ENCODE assay signal across 22 cellular contexts in the genomic region with DNA sequence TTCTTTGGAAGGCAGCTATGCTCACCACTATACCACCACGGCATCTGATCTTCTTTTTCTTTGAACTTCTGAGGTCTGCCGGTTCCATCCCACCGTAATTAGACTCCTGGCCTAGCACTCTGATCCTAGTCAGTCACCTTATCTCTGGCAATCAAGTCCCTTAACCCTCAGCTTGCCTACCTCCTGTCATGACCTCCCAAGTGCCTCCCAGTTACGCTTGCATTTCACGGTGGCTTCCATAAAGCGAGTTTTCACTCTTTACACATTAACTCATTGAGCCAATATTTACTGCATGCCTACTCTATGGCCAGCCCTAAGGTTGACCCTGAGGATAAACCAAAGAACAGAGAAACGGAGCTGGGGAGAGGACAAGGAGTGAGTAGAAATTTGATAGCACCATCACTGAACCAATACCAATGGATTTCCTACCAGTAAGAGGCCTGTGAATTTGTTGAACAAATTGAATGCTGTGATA. TPM values are rescaled to one million over a fixed set of nuclear protein-coding genes. Genes with fewer than 3 reads are reported as not detected.
DNase-seq lines count a peak whose midpoint lies in the region; ATAC-seq, FAIRE-seq and TF ChIP-seq lines count a peak whose summit lies in the region.
"Had no signal": no experiment of that assay in that cellular context is flagged by ENCODE, and none has a peak within 500 bp of the region (broad histone marks: within the 10 kb centered on the region; RNA-seq: fewer than 3 reads in every experiment).

No MANE protein-coding gene starts in this region.

- DNase-seq in HepG2 (ENCODE audit: low spot score) (peak; percentile 98), right lobe of liver (no peak), HuH-7.5 (ENCODE audit: low spot score) (peak; percentile 29), left kidney (ENCODE audit: low read depth, low spot score) (peak; percentile 46), type B pancreatic cell (ENCODE audit: extremely low spot score, unreplicated experiment) (no peak), cerebellar cortex (ENCODE audit: low spot score) (no peak), inferior parietal cortex (ENCODE audit: extremely low spot score) (no peak), caudate nucleus (lab: John Stamatoyannopoulos, UW) (no peak)
- DNase-seq: Calu3; CD4-positive, alpha-beta T cell; CD8-positive, alpha-beta memory T cell; DMS53; DMS79 treated with DMSO at 0.1 percent for 48 hours; GF-D8; H9 had no signal

- intact Hi-C loops in HepG2 (cut with micrococcal nuclease; ENCODE audit: unreplicated experiment): no loop called here
- intact Hi-C loops in right lobe of liver (cut with DNase I): no loop called here

- H3K4me3 Mint-ChIP-seq in type B pancreatic cell: no peak overlapping the region
- H3K4me3 Mint-ChIP-seq: B cell; CD4-positive, alpha-beta T cell; CD8-positive, alpha-beta memory T cell; GM23338; H9 had no signal

- H3K36me3 ChIP-seq in HepG2 (replicated peaks in 1 of 2; ENCODE audit: control insufficient read depth in 1 of 2, insufficient read depth in 2 of 2, low read length in 2 of 2) (peaks cover 33 to 69% of the 10 kb centered on the region in 2 experiments), right lobe of liver (peaks cover 0 to 65% (median 4%) of the 10 kb centered on the region in 4 donors)

- 2% methylated on average over 7 of the region's 7 CpGs for WGBS in HepG2 (ENCODE audit: low lambda C conversion rate)
- 74% methylated on average over 7 of the region's 7 CpGs for WGBS in right lobe of liver (ENCODE audit: insufficient coverage, low coverage, low lambda C conversion rate, missing lambda C conversion rate)

- POLR2A ChIA-PET in HepG2 (lab: Yijun Ruan, JAX): interaction anchor here (1.6 to 2.2 kb wide), 2 partner anchors 9 to 12 kb away, joined by 8 to 42 read pairs; a partner anchor contains a TSS

- no peaks in the 10 kb centered on the region for H3K9me3 ChIP-seq in HepG2 (ENCODE audit: low read length)
- H3K9me3 ChIP-seq in right lobe of liver: no peaks in the 10 kb centered on the region
- H3K9me3 ChIP-seq: BLaER1 had no signal

- H3K27ac ChIP-seq in HepG2 (ENCODE audit: extremely low read length, insufficient read depth, low read length): peak overlapping the region; percentile 70
- H3K27ac ChIP-seq in right lobe of liver: no peak overlapping the region
- H3K27ac ChIP-seq in caudate nucleus (ENCODE audit: low read depth, low read length): no peak overlapping the region
- H3K27ac ChIP-seq: BLaER1, C4-2B had no signal

- peaks cover 57% of the 10 kb centered on the region for H3K36me3 Mint-ChIP-seq in type B pancreatic cell

- TF ChIP-seq CTCF in HepG2 (CRISPR knock-in tag; IDR thresholded peaks at IDR 0.05): no peak
- no peak for TF ChIP-seq CTCF in right lobe of liver (IDR thresholded peaks at IDR 0.05)
- TF ChIP-seq CTCF in type B pancreatic cell (conservative IDR thresholded peaks at IDR 0.05): no peak

- H4K20me1 ChIP-seq in HepG2 (ENCODE audit: insufficient read depth, low read length): no peaks in the 10 kb centered on the region
- H4K20me1 ChIP-seq: BLaER1 had no signal

- no peaks in the 10 kb centered on the region for H3K27me3 Mint-ChIP-seq in type B pancreatic cell
- H3K27me3 Mint-ChIP-seq: B cell; CD4-positive, alpha-beta T cell; CD8-positive, alpha-beta memory T cell had no signal

- no peaks in the 10 kb centered on the region for H3K9me3 Mint-ChIP-seq in type B pancreatic cell
- H3K9me3 Mint-ChIP-seq: CD4-positive, alpha-beta T cell; CD8-positive, alpha-beta memory T cell; GM23338; H9 had no signal

- H3K4me2 ChIP-seq in HepG2 (ENCODE audit: low read depth, low read length): peak overlapping the region; percentile 64
- H3K4me2 ChIP-seq: BLaER1, GM23338 had no signal

- TF ChIP-seq RAD21 in HepG2 (CRISPR knock-in tag; IDR thresholded peaks at IDR 0.05): peak; percentile 39

- no peak overlapping the region for H2AFZ ChIP-seq in HepG2 (ENCODE audit: low read length)
- H2AFZ ChIP-seq: GM23338 had no signal

- TF ChIP-seq EP300 in HepG2 (IDR thresholded peaks at IDR 0.05; ENCODE audit: low read depth in 2 of 2, low read length in 2 of 2): peak; percentile 31 to 88; a peak in 2 of 4 replicates
- TF ChIP-seq EP300 in HepG2 (CRISPR knock-in tag; IDR thresholded peaks at IDR 0.05; ENCODE audit: borderline replicate concordance): peak; percentile 75; the same call in 1 of the 2 replicates

- H3K79me2 ChIP-seq in HepG2 (ENCODE audit: insufficient read depth, low read length): peaks cover 3% of the 10 kb centered on the region

- CTCF ChIA-PET in HepG2 (lab: Yijun Ruan, JAX; ENCODE audit: low intra/inter-chr PET ratio, low total read pairs): no interaction called here

- H3K4me1 Mint-ChIP-seq in type B pancreatic cell (ENCODE audit: unreplicated experiment): no peaks in the 10 kb centered on the region
- H3K4me1 Mint-ChIP-seq: B cell, GM23338, H9 had no signal

- no TSS peak for BruUV-seq in HepG2 (replicated peaks; lab: Mats Ljungman, UMichigan)

- in situ Hi-C loops in HepG2 (cut with HindIII; ENCODE audit: extremely low pct_ligation_motif_present, low pct_unique_long_range_greater_than_20kb): no loop called here

- ATAC-seq in HepG2 (peak; percentile 98), right lobe of liver (no peak)
- ATAC-seq: GM23338, HCT116 had no signal

- TF ChIP-seq POLR2A in HepG2 (IDR thresholded peaks at IDR 0.05; ENCODE audit: insufficient read depth in 1 of 2, low read depth in 2 of 2, low read length in 2 of 2): no peak
- no peak for TF ChIP-seq POLR2A in right lobe of liver (IDR thresholded peaks at IDR 0.05)

- peak; percentile 100 for FAIRE-seq in HepG2 (lab: Jason Lieb, UNC)
- FAIRE-seq: GM12891, GM18507 had no signal

- H3K4me3 ChIP-seq in HepG2 (replicated peaks in 1 of 3; ENCODE audit: insufficient read depth in 1 of 3, low read depth in 2 of 3, low read length in 3 of 3) (peak overlapping the region in 1 of 3 experiments; percentile 14; a peak in 1 of 6 replicates), right lobe of liver (no peak overlapping the region)
- H3K4me3 ChIP-seq: BLaER1, GM23338 had no signal

- H3K9ac ChIP-seq in HepG2 (ENCODE audit: insufficient read depth, low read depth, low read length): 0 out of 2 replicates have a peak overlapping the region, but pooled peaks have one; percentile 14
- H3K9ac ChIP-seq: BLaER1 had no signal

- H3K27me3 ChIP-seq in HepG2 (ENCODE audit: control insufficient read depth in 1 of 2, insufficient read depth in 2 of 2, low read length in 2 of 2) (no peaks in the 10 kb centered on the region), right lobe of liver (no peaks in the 10 kb centered on the region)
- H3K27me3 ChIP-seq: BLaER1 had no signal

- H3K4me1 ChIP-seq in HepG2 (ENCODE audit: insufficient read depth, low read length): peaks cover 60% of the 10 kb centered on the region
- no peaks in the 10 kb centered on the region for H3K4me1 ChIP-seq in right lobe of liver
- H3K4me1 ChIP-seq: BLaER1 had no signal

- peak overlapping the region; percentile 70 for H3K27ac Mint-ChIP-seq in type B pancreatic cell
- H3K27ac Mint-ChIP-seq: B cell; CD4-positive, alpha-beta T cell; GM23338 had no signal

TF ChIP-seq in HepG2, 621 proteins besides CTCF, POLR2A, EP300 and RAD21 (continues in another document):
- TF ChIP-seq SRSF9 (IDR thresholded peaks at IDR 0.05; ENCODE audit: borderline replicate concordance, insufficient read depth, low read depth, low read length, poor library complexity, severe bottlenecking) (no peak), ELF4 (CRISPR knock-in tag; IDR thresholded peaks at IDR 0.05; ENCODE audit: borderline replicate concordance) (no peak), TGIF2 (CRISPR knock-in tag; IDR thresholded peaks at IDR 0.05) (peak; percentile 60), ZNF282 (IDR thresholded peaks at IDR 0.05; ENCODE audit: partially characterized antibody) (no peak)

RNA-seq across cellular contexts. Expression of a gene that starts 37.8 kb away (rescaled TPM):
- 8.9 and 10.6 TPM in 2 replicates for total RNA-seq in HepG2 (2016; rRNA removed; fragmentation: Illumina TruSeq; extraction: Trizol)
- 2.9 and 3.2 TPM in 2 replicates for total RNA-seq in HepG2 (2016; cell fraction: cytosol; rRNA removed; fragmentation: Illumina TruSeq; extraction: Trizol; ENCODE audit: low read depth)
- 8.4 and 10.0 TPM in 2 replicates for total RNA-seq in HepG2 (2016; cell fraction: insoluble cytoplasmic fraction; rRNA removed; fragmentation: Illumina TruSeq; extraction: Trizol)
- total RNA-seq in HepG2 (2016; cell fraction: membrane; rRNA removed; fragmentation: Illumina TruSeq; extraction: Trizol): 4.3 and 6.3 TPM in 2 replicates
- 7.5 and 8.7 TPM in 2 replicates for total RNA-seq in HepG2 (2016; cell fraction: nucleus; rRNA removed; fragmentation: Illumina TruSeq; extraction: Trizol)
- polyA plus RNA-seq in HepG2 (2011; rRNA removed): 8.0 and 8.7 TPM in 2 replicates
- 3.8 and 5.8 TPM in 2 replicates for polyA plus RNA-seq in HepG2 (2011; cell fraction: cytosol; rRNA removed)
- polyA plus RNA-seq in HepG2 (2011; cell fraction: nucleus; rRNA removed): 2.6 and 3.6 TPM in 2 replicates
- polyA plus RNA-seq in HepG2 (2012): 11.2 and 15.6 TPM in 2 replicates
- 2.3 and 2.5 TPM in 2 replicates for polyA plus RNA-seq in HepG2 (2016; cell fraction: cytosol; fragmentation: Illumina TruSeq; extraction: Trizol; ENCODE audit: low read depth)
- polyA plus RNA-seq in HepG2 (2016; cell fraction: insoluble cytoplasmic fraction; fragmentation: Illumina TruSeq; extraction: Trizol; ENCODE audit: low read depth): 10.1 and 11.3 TPM in 2 replicates
- 5.0 and 5.8 TPM in 2 replicates for polyA plus RNA-seq in HepG2 (2016; cell fraction: membrane; fragmentation: Illumina TruSeq; extraction: Trizol; ENCODE audit: low read depth)
- 5.8 and 8.3 TPM in 2 replicates for polyA plus RNA-seq in HepG2 (2016; cell fraction: nucleus; fragmentation: Illumina TruSeq; extraction: Trizol; ENCODE audit: insufficient read depth, low read depth)
- polyA minus RNA-seq in HepG2 (2011; rRNA and poly(A)+ RNA removed; ENCODE audit: low replicate concordance): 4.8 and 13.3 TPM in 2 replicates
- 2.5 and 6.1 TPM in 2 replicates for polyA minus RNA-seq in HepG2 (2011; cell fraction: cytosol; rRNA and poly(A)+ RNA removed)
- 26.4 and 30.3 TPM in 2 replicates for polyA minus RNA-seq in HepG2 (2011; cell fraction: nucleus; rRNA and poly(A)+ RNA removed)
- total RNA-seq in right lobe of liver: 1 to 10 TPM; 1.2 to 5.9 (median 2.3) TPM
- total RNA-seq in type B pancreatic cell (ENCODE audit: low replicate concordance): 4.2 and 5.8 TPM in 2 replicates

Comparison
In these comparisons a context has a peak if more than half of its experiments do, and no peak if none do; other contexts are left out.
1. DNase-seq: peak in HepG2 (single experiment), HuH-7.5 (single experiment) and left kidney (single experiment); none in right lobe of liver (0 of 3), type B pancreatic cell (single experiment), cerebellar cortex (single experiment), inferior parietal cortex (single experiment) and caudate nucleus (0 of 61).